8 cellular contexts compared by ENCODE assay signal in the genomic region with DNA sequence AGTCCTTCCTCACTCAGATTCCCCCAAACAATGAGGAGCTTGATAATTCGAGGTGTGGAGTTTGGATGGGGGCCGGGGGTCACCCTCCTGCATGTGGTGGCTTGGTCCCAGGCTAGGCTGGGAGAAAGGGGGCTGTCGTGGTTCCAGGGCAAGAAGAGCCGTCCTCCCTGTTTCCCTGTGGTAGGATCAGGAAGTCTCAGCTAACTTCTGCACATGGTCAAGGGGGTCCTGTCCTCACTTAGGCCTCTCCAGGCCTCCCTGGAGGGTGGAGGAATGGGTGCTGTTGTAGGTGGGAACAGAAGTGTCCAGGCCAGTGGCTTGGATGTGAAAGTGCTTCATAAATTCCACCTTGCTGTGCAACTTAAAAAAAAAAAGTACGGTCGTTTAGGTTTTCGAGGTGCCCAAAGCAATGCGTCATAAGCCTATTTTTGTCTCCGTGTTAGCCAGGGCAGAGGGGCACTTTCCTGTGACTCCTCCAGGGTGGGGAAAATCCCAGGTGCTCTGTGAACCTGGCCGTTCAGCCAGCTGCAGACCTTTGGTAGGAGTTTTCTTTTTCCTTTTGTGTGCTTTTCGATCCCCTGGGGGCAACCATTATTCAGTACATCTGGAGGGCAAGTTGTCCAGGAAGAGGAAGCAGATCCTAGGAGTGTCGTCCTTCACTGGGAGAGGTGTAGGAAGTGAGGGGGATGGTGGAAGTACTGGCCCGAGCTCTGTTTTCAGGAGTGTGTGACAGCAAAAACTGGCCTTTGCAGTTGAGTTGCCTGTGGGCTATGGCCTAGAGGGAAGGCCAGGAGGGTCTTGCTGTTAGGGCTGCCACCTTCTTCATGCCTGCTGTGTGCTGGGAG. TPM values are rescaled to one million over a fixed set of nuclear protein-coding genes. Genes with fewer than 3 reads are reported as not detected.
DNase-seq lines count a peak whose midpoint lies in the region; ATAC-seq and TF ChIP-seq lines count a peak whose summit lies in the region.

No MANE protein-coding gene starts in this region.

- no peaks in the 10 kb centered on the region for H3K9me2 ChIP-seq in DOHH2 (replicated peaks; ENCODE audit: control insufficient read depth, low read length)

- H3K9me3 ChIP-seq in DOHH2 (ENCODE audit: control insufficient read depth, insufficient read depth, low read length) (no peaks in the 10 kb centered on the region), mesenchymal stem cell (ENCODE audit: control insufficient read depth, low read length) (no peaks in the 10 kb centered on the region), tibial nerve (no peaks in the 10 kb centered on the region), BE2C (no peaks in the 10 kb centered on the region)

- H3K79me1 ChIP-seq in mesenchymal stem cell (replicated peaks; ENCODE audit: low read length, poor library complexity, severe bottlenecking): no peaks in the 10 kb centered on the region

- H3K27me3 Mint-ChIP-seq in activated T-helper 17 cell treated with anti-CD3 and anti-CD28 coated beads, Interleukin-2, amount 50 U/mL, for 72 hours: no peaks in the 10 kb centered on the region

- TF ChIP-seq POLR2A in tibial nerve (IDR thresholded peaks at IDR 0.05): no peak

- H3K4me3 ChIP-seq in DOHH2 (ENCODE audit: low read length): peak overlapping the region; percentile 27
- H3K4me3 ChIP-seq in mesenchymal stem cell (ENCODE audit: insufficient read depth in 1 of 2, low read depth in 1 of 2, low read length in 2 of 2): peak overlapping the region in 1 of 2 experiments; percentile 10
- H3K4me3 ChIP-seq in tibial nerve: no peak overlapping the region
- H3K4me3 ChIP-seq in BE2C (ENCODE audit: low read depth, low read length): no peak overlapping the region

- H3K79me2 ChIP-seq in DOHH2 (ENCODE audit: control insufficient read depth, low read length): peaks cover 96% of the 10 kb centered on the region

- no peak for TF ChIP-seq CTCF in DOHH2 (IDR thresholded peaks at IDR 0.05; ENCODE audit: low read depth, low read length, poor library complexity, severe bottlenecking)
- no peak for TF ChIP-seq CTCF in tibial nerve (IDR thresholded peaks at IDR 0.05)
- TF ChIP-seq CTCF in BE2C (IDR thresholded peaks at IDR 0.05; ENCODE audit: low read depth, low read length): no peak

- 57% methylated on average over 13 of the region's 13 CpGs for WGBS in mesenchymal stem cell
- WGBS in tibial nerve, 2 donors: 69% methylated on average over 13 of the region's 13 CpGs

- ATAC-seq in GM19328 (IDR thresholded peaks at IDR 0.05; ENCODE audit: unreplicated experiment) (peak; percentile 3), HG03460 (IDR thresholded peaks at IDR 0.05; ENCODE audit: unreplicated experiment) (peak; percentile 26)
- peak; percentile 65 for ATAC-seq in activated T-helper 17 cell treated with anti-CD3 and anti-CD28 coated beads, Interleukin-2, amount 50 U/mL, for 72 hours (replicated peaks)

- H2BK12ac ChIP-seq in mesenchymal stem cell (ENCODE audit: low read length in 2 of 2): peak overlapping the region; percentile 6 to 9

- H3K36me3 ChIP-seq in DOHH2 (ENCODE audit: control insufficient read depth, low read length) (no peaks in the 10 kb centered on the region), mesenchymal stem cell (ENCODE audit: control insufficient read depth in 1 of 2, insufficient read depth in 2 of 2, low read depth in 1 of 2, low read length in 2 of 2) (peaks cover 0 to 3% of the 10 kb centered on the region in 2 experiments), tibial nerve (no peaks in the 10 kb centered on the region), BE2C (no peaks in the 10 kb centered on the region)

- peak overlapping the region; percentile 76 for H4K8ac ChIP-seq in mesenchymal stem cell (ENCODE audit: low read length)

- H2BK15ac ChIP-seq in mesenchymal stem cell (ENCODE audit: low read depth, poor library complexity, severe bottlenecking): peak overlapping the region; percentile 23

- H2BK5ac ChIP-seq in mesenchymal stem cell (ENCODE audit: low read depth, low read length, poor library complexity, severe bottlenecking): no peak overlapping the region

- no peak overlapping the region for H3K9ac ChIP-seq in mesenchymal stem cell (ENCODE audit: low read length)

- no peak for TF ChIP-seq EP300 in tibial nerve (IDR thresholded peaks at IDR 0.05)

- no peaks in the 10 kb centered on the region for H3F3A ChIP-seq in DOHH2 (ENCODE audit: control insufficient read depth, insufficient read depth)

- DNase-seq in mesenchymal stem cell (peak; percentile 63), tibial nerve (ENCODE audit: low spot score in 2 of 2) (no peak), BE2C (no peak), medulla oblongata (ENCODE audit: extremely low spot score) (no peak)

- no peaks in the 10 kb centered on the region for H3K9me3 Mint-ChIP-seq in activated T-helper 17 cell treated with anti-CD3 and anti-CD28 coated beads, Interleukin-2, amount 50 U/mL, for 72 hours

- peaks cover 20% of the 10 kb centered on the region for H4K20me1 ChIP-seq in DOHH2 (ENCODE audit: control insufficient read depth, insufficient read depth, low read depth, low read length)

- H3K36me3 Mint-ChIP-seq in activated T-helper 17 cell treated with anti-CD3 and anti-CD28 coated beads, Interleukin-2, amount 50 U/mL, for 72 hours (ENCODE audit: low read depth): peaks cover 17% of the 10 kb centered on the region

- H3K4me1 ChIP-seq in DOHH2 (ENCODE audit: control insufficient read depth, low read length) (peaks cover 55% of the 10 kb centered on the region), mesenchymal stem cell (ENCODE audit: control insufficient read depth, insufficient read depth, low read depth, low read length) (peaks cover 39% of the 10 kb centered on the region), tibial nerve (peaks cover 0 to 75% (median 59%) of the 10 kb centered on the region in 4 donors), BE2C (no peaks in the 10 kb centered on the region; the same call in 1 of the 2 replicates)

- peak overlapping the region; percentile 81 for H3K4me3 Mint-ChIP-seq in activated T-helper 17 cell treated with anti-CD3 and anti-CD28 coated beads, Interleukin-2, amount 50 U/mL, for 72 hours

- peak overlapping the region; percentile 54 for H3K4me2 ChIP-seq in DOHH2 (ENCODE audit: low read length)
- H3K4me2 ChIP-seq in mesenchymal stem cell (ENCODE audit: low read length, poor library complexity, severe bottlenecking): no peak overlapping the region

- no peak overlapping the region for H3K23ac ChIP-seq in mesenchymal stem cell (ENCODE audit: low read length in 2 of 2)

- peak overlapping the region in 1 of 2 experiments; percentile 54 for H3K18ac ChIP-seq in mesenchymal stem cell (ENCODE audit: low read depth in 1 of 2, low read length in 2 of 2)

- H4K91ac ChIP-seq in mesenchymal stem cell (ENCODE audit: low read length): no peak overlapping the region

- no peak overlapping the region for H2AFZ ChIP-seq in mesenchymal stem cell (ENCODE audit: low read depth, low read length)

- H3K27me3 ChIP-seq in DOHH2 (ENCODE audit: control insufficient read depth, low read length) (no peaks in the 10 kb centered on the region), mesenchymal stem cell (ENCODE audit: control insufficient read depth in 1 of 2, insufficient read depth in 1 of 2, low read length in 2 of 2) (no peaks in the 10 kb centered on the region), tibial nerve (no peaks in the 10 kb centered on the region), BE2C (no peaks in the 10 kb centered on the region)

- no peak overlapping the region for H3K4ac ChIP-seq in mesenchymal stem cell (ENCODE audit: low read depth in 1 of 2, low read length in 2 of 2)

- H2BK120ac ChIP-seq in mesenchymal stem cell (ENCODE audit: low read depth, low read length): no peak overlapping the region

- H3K4me1 Mint-ChIP-seq in activated T-helper 17 cell treated with anti-CD3 and anti-CD28 coated beads, Interleukin-2, amount 50 U/mL, for 72 hours: peaks cover 70% of the 10 kb centered on the region

- H2AK5ac ChIP-seq in mesenchymal stem cell (ENCODE audit: low read length, severe bottlenecking): peak overlapping the region; percentile 84

- H3K14ac ChIP-seq in mesenchymal stem cell (ENCODE audit: low read length in 2 of 2): no peak overlapping the region

- H3K27ac ChIP-seq in DOHH2 (ENCODE audit: low read depth, low read length): no peak overlapping the region
- peak overlapping the region; percentile 41 for H3K27ac ChIP-seq in mesenchymal stem cell (ENCODE audit: low read length, poor library complexity, severe bottlenecking)
- peak overlapping the region in 2 of 4 donors; percentile 26 to 68 for H3K27ac ChIP-seq in tibial nerve

- H3K27ac Mint-ChIP-seq in activated T-helper 17 cell treated with anti-CD3 and anti-CD28 coated beads, Interleukin-2, amount 50 U/mL, for 72 hours: peak overlapping the region; percentile 96

RNA-seq across cellular contexts. Expression of gene IGF2R, which starts 9.6 kb away (rescaled TPM):
- total RNA-seq in activated T-helper 17 cell treated with anti-CD3 and anti-CD28 coated beads, Interleukin-2, amount 50 U/mL, for 72 hours: 10 to 100 TPM; 68.2 to 82.2 TPM
- 109 TPM for polyA plus RNA-seq in mesenchymal stem cell (2013, experiment 1 of 2)
- 99.8 TPM for polyA plus RNA-seq in mesenchymal stem cell (2013, experiment 2 of 2)
- total RNA-seq in tibial nerve: 10 to 100 TPM; 60.1 to 81.3 (median 68.5) TPM
- 25.4 TPM for polyA plus RNA-seq in BE2C (2012; ENCODE audit: insufficient read depth, insufficient read length, low read depth)

Comparison
In these comparisons a context has a peak if more than half of its experiments do, and no peak if none do; other contexts are left out.
1. ATAC-seq: peak in every context shown above with its lines; median percentile 65 in activated T-helper 17 cell treated with anti-CD3 and anti-CD28 coated beads, Interleukin-2, amount 50 U/mL, for 72 hours; 26 in HG03460; 3 in GM19328.